Comparison of ENCODE assay signal across 8 cellular contexts in genomic region chr20:53708129-53708968, GRCh38.
A peak's percentile ranks its signal among the peaks of the same experiment; 100 is the strongest.
DNase-seq lines count a peak whose midpoint lies in the region; ATAC-seq and TF ChIP-seq lines count a peak whose summit lies in the region.

No MANE protein-coding gene starts in this region.

- H3K36me3 Mint-ChIP-seq in activated B cell treated with CpG ODN at 0.5 μM for 24 hours (ENCODE audit: low read depth) = no peaks in the 10 kb centered on the region

- H3K9me3 Mint-ChIP-seq in activated B cell treated with CpG ODN at 0.5 μM for 24 hours = no peaks in the 10 kb centered on the region

- intact Hi-C loops in activated B cell treated with CpG ODN at 0.5 μM for 24 hours (cut with micrococcal nuclease) = loop anchor here (1.0 kb wide), 1 partner anchor 114 kb away; no protein-coding TSS in a partner anchor

- H3K27ac ChIP-seq in suprapubic skin = peak overlapping the region; percentile 11

- no peak for TF ChIP-seq CTCF in AG10803 (conservative IDR thresholded peaks at IDR 0.05; ENCODE audit: low read length)
- TF ChIP-seq CTCF in activated B cell treated with CpG ODN at 0.5 μM for 24 hours (IDR thresholded peaks at IDR 0.05) = no peak
- no peak for TF ChIP-seq CTCF in kidney epithelial cell (IDR thresholded peaks at IDR 0.05; ENCODE audit: insufficient read depth, low read length, poor library complexity, severe bottlenecking)
- no peak for TF ChIP-seq CTCF in suprapubic skin (IDR thresholded peaks at IDR 0.05)

- peak overlapping the region; percentile 96 for H3K27ac Mint-ChIP-seq in activated B cell treated with CpG ODN at 0.5 μM for 24 hours

- CTCF ChIA-PET in activated B cell treated with CpG ODN at 0.5 μM for 24 hours (lab: Charles Lee) = interaction anchor here (0.7 to 1.2 kb wide), 6 partner anchors 16 to 208 kb away, joined by 3 to 4 read pairs (median 3); no protein-coding TSS in a partner anchor

- peaks cover 44% of the 10 kb centered on the region for H3K4me1 Mint-ChIP-seq in activated B cell treated with CpG ODN at 0.5 μM for 24 hours

- no peaks in the 10 kb centered on the region for H3K36me3 ChIP-seq in kidney epithelial cell (ENCODE audit: control insufficient read depth, insufficient read depth, low read length)
- no peaks in the 10 kb centered on the region for H3K36me3 ChIP-seq in suprapubic skin

- no peak overlapping the region for H3K4me3 ChIP-seq in AG10803 (ENCODE audit: low read length)
- no peak overlapping the region for H3K4me3 ChIP-seq in kidney epithelial cell (ENCODE audit: low read depth, low read length)
- H3K4me3 ChIP-seq in suprapubic skin = no peak overlapping the region

- DNase-seq in AG10803 (ENCODE audit: low read depth) (peak; percentile 91), activated B cell treated with CpG ODN at 0.5 μM for 24 hours (no peak), kidney epithelial cell (ENCODE audit: low read depth) (peak; percentile 88), suprapubic skin (ENCODE audit: low spot score in 2 of 2) (no peak), NCI-H748 (lab: John Stamatoyannopoulos, UW; ENCODE audit: unreplicated experiment) (no peak), cerebellum (ENCODE audit: low spot score) (no peak)

- POLR2A ChIA-PET in activated B cell treated with CpG ODN at 0.5 μM for 24 hours (lab: Charles Lee) = interaction anchor here (0.6 to 1.6 kb wide), 17 partner anchors 10 to 491 kb away, joined by 3 to 12 read pairs (median 4); no protein-coding TSS in a partner anchor

- no peak for TF ChIP-seq POLR2A in suprapubic skin (IDR thresholded peaks at IDR 0.05)

- no peaks in the 10 kb centered on the region for H3K27me3 ChIP-seq in kidney epithelial cell (ENCODE audit: control insufficient read depth, insufficient read depth, low read length)
- no peaks in the 10 kb centered on the region for H3K27me3 ChIP-seq in suprapubic skin

- H3K27me3 Mint-ChIP-seq in activated B cell treated with CpG ODN at 0.5 μM for 24 hours = no peaks in the 10 kb centered on the region

- H3K4me1 ChIP-seq in suprapubic skin = peaks cover 13% of the 10 kb centered on the region

- 62% methylated on average over 6 of the region's 6 CpGs for WGBS in suprapubic skin

- TF ChIP-seq EP300 in suprapubic skin (IDR thresholded peaks at IDR 0.05) = no peak

- H3K9me3 ChIP-seq in suprapubic skin = no peaks in the 10 kb centered on the region

- peak; percentile 54 for ATAC-seq in GM19372 (IDR thresholded peaks at IDR 0.05; ENCODE audit: low read depth, unreplicated experiment)
- peak; percentile 38 for ATAC-seq in HG03565 (IDR thresholded peaks at IDR 0.05; ENCODE audit: unreplicated experiment)
- peak; percentile 60 for ATAC-seq in activated B cell treated with CpG ODN at 0.5 μM for 24 hours (ENCODE audit: low read depth)

- H3K4me3 Mint-ChIP-seq in activated B cell treated with CpG ODN at 0.5 μM for 24 hours = peak overlapping the region; percentile 62

Comparison
In these comparisons a context has a peak if more than half of its experiments do, and no peak if none do; other contexts are left out.
1. DNase-seq: peak in AG10803 (single experiment) and kidney epithelial cell (single experiment); none in activated B cell treated with CpG ODN at 0.5 μM for 24 hours (single experiment), suprapubic skin (0 of 2), NCI-H748 (single experiment) and cerebellum (single experiment).
2. Peak in every context shown above with its lines, with median percentiles within 50 percentile points of each other: ATAC-seq.